In genomic region chr11:26188559-26188958, GRCh38 we compare ENCODE assay signal across 18 cellular contexts.
DNase-seq lines count a peak whose midpoint lies in the region; ATAC-seq, FAIRE-seq and TF ChIP-seq lines count a peak whose summit lies in the region.
"Had no signal": no experiment of that assay in that cellular context is flagged by ENCODE, and none has a peak within 500 bp of the region (broad histone marks: within the 10 kb centered on the region; RNA-seq: fewer than 3 reads in every experiment).

No MANE protein-coding gene starts in this region.

- no peaks in the 10 kb centered on the region for H3K27me3 ChIP-seq in liver (ENCODE audit: control insufficient read depth in 4 of 4, insufficient read depth in 4 of 4, low read length in 3 of 4)
- no peaks in the 10 kb centered on the region for H3K27me3 ChIP-seq in HepG2 (ENCODE audit: control insufficient read depth in 1 of 2, insufficient read depth in 2 of 2, low read length in 2 of 2)
- no peaks in the 10 kb centered on the region for H3K27me3 ChIP-seq in lung (ENCODE audit: control insufficient read depth, insufficient read depth)
- no peaks in the 10 kb centered on the region for H3K27me3 ChIP-seq in MG63
- H3K27me3 ChIP-seq in WERI-Rb-1 (ENCODE audit: insufficient read depth, low read depth, severe bottlenecking) = no peaks in the 10 kb centered on the region
- H3K27me3 ChIP-seq: ascending aorta, colonic mucosa, SJSA1 had no signal

- H3K27ac ChIP-seq in liver (ENCODE audit: low read depth in 1 of 2, low read length in 2 of 2) = no peak overlapping the region
- H3K27ac ChIP-seq in HepG2 (ENCODE audit: extremely low read length, insufficient read depth, low read length) = no peak overlapping the region
- H3K27ac ChIP-seq in lung (ENCODE audit: low read depth in 1 of 2, low read length in 1 of 2) = no peak overlapping the region
- H3K27ac ChIP-seq in WERI-Rb-1 = no peak overlapping the region
- H3K27ac ChIP-seq: ascending aorta, colonic mucosa, SJSA1 had no signal

- H2AFZ ChIP-seq in HepG2 (ENCODE audit: low read length) = no peak overlapping the region

- in situ Hi-C loops in HepG2 (cut with HindIII; ENCODE audit: extremely low pct_ligation_motif_present, low pct_unique_long_range_greater_than_20kb) = no loop called here

- no peak overlapping the region for H3K4me2 ChIP-seq in HepG2 (ENCODE audit: low read depth, low read length)

- no peak for TF ChIP-seq POLR2A in HepG2 (IDR thresholded peaks at IDR 0.05; ENCODE audit: insufficient read depth in 1 of 2, low read depth in 2 of 2, low read length in 2 of 2)

- BruUV-seq in HepG2 (replicated peaks; lab: Mats Ljungman, UMichigan) = no TSS peak

- no peak for DNase-seq in HepG2 (ENCODE audit: low spot score)
- DNase-seq in dedifferentiated amniotic fluid mesenchymal stem cell (ENCODE audit: extremely low spot score) = peak; percentile 35
- DNase-seq in lung (ENCODE audit: low spot score) = no peak
- no peak for DNase-seq in MG63
- no peak for DNase-seq in WERI-Rb-1
- DNase-seq in UCSD-AML1 (lab: John Stamatoyannopoulos, UW; ENCODE audit: unreplicated experiment) = no peak
- DNase-seq: activated gamma-delta T cell treated with Interleukin-2 at 50 U/mL for 16 hours, colonic mucosa, H7, mucosa of descending colon, NCI-H187, NCI-H446 treated with DMSO at 0.1 percent for 48 hours, nucleus accumbens had no signal

- intact Hi-C loops in HepG2 (cut with micrococcal nuclease; ENCODE audit: unreplicated experiment) = no loop called here

- H3K4me3 ChIP-seq in liver (ENCODE audit: low read depth in 1 of 3, low read length in 3 of 3) (no peak overlapping the region), HepG2 (replicated peaks in 1 of 3; ENCODE audit: insufficient read depth in 1 of 3, low read depth in 2 of 3, low read length in 3 of 3) (no peak overlapping the region), lung (no peak overlapping the region), MG63 (no peak overlapping the region), WERI-Rb-1 (ENCODE audit: low read depth, low read length) (no peak overlapping the region)
- H3K4me3 ChIP-seq: ascending aorta, colonic mucosa, mucosa of descending colon, SJSA1 had no signal

- peaks cover 0 to 13% (median 9%) of the 10 kb centered on the region in 4 donors for H3K4me1 ChIP-seq in liver (ENCODE audit: control insufficient read depth in 4 of 4, insufficient read depth in 4 of 4, low read length in 3 of 4)
- H3K4me1 ChIP-seq in HepG2 (ENCODE audit: insufficient read depth, low read length) = peaks cover 6% of the 10 kb centered on the region; the same call in 1 of the 2 replicates
- H3K4me1 ChIP-seq in lung (ENCODE audit: control insufficient read depth in 2 of 2, insufficient read depth in 2 of 2, low read length in 2 of 2) = no peaks in the 10 kb centered on the region
- H3K4me1 ChIP-seq: ascending aorta, colonic mucosa, SJSA1 had no signal

- H3K9me3 ChIP-seq in liver (ENCODE audit: control insufficient read depth in 4 of 4, low read length in 3 of 4) = no peaks in the 10 kb centered on the region
- no peaks in the 10 kb centered on the region for H3K9me3 ChIP-seq in HepG2 (ENCODE audit: low read length)
- H3K9me3 ChIP-seq in lung (ENCODE audit: control insufficient read depth in 2 of 2, insufficient read depth in 1 of 2, low read length in 1 of 2) = no peaks in the 10 kb centered on the region
- H3K9me3 ChIP-seq in MG63 = no peaks in the 10 kb centered on the region
- no peaks in the 10 kb centered on the region for H3K9me3 ChIP-seq in WERI-Rb-1 (ENCODE audit: severe bottlenecking)
- H3K9me3 ChIP-seq: ascending aorta, colonic mucosa, mucosa of descending colon, SJSA1 had no signal

- H3K79me2 ChIP-seq in HepG2 (ENCODE audit: insufficient read depth, low read length) = no peaks in the 10 kb centered on the region

- ATAC-seq in HepG2 (no peak), lung (ENCODE audit: insufficient read depth, low FRiP score) (peak; percentile 19), HG02759 (IDR thresholded peaks at IDR 0.05; ENCODE audit: unreplicated experiment) (no peak)
- ATAC-seq: mucosa of descending colon had no signal

- POLR2A ChIA-PET in HepG2 (lab: Yijun Ruan, JAX) = no interaction called here

- no peak for TF ChIP-seq RAD21 in liver (IDR thresholded peaks at IDR 0.05)
- no peak for TF ChIP-seq RAD21 in HepG2 (CRISPR knock-in tag; IDR thresholded peaks at IDR 0.05)

- TF ChIP-seq EP300 in HepG2 (IDR thresholded peaks at IDR 0.05; ENCODE audit: low read depth in 2 of 2, low read length in 2 of 2) (no peak), HepG2 (CRISPR knock-in tag; IDR thresholded peaks at IDR 0.05; ENCODE audit: borderline replicate concordance) (no peak)

- FAIRE-seq in HepG2 (lab: Jason Lieb, UNC) = no peak
- FAIRE-seq: endothelial cell of umbilical vein had no signal

- H3K9ac ChIP-seq in liver (ENCODE audit: low read depth in 1 of 2, low read length in 2 of 2) = no peak overlapping the region
- H3K9ac ChIP-seq in HepG2 (ENCODE audit: insufficient read depth, low read depth, low read length) = no peak overlapping the region

- H3K36me3 ChIP-seq in liver (ENCODE audit: control insufficient read depth in 4 of 4, insufficient read depth in 3 of 4, low read depth in 1 of 4, low read length in 3 of 4) (no peaks in the 10 kb centered on the region), HepG2 (replicated peaks in 1 of 2; ENCODE audit: control insufficient read depth in 1 of 2, insufficient read depth in 2 of 2, low read length in 2 of 2) (no peaks in the 10 kb centered on the region), lung (ENCODE audit: control insufficient read depth in 2 of 2, insufficient read depth in 2 of 2, low read length in 2 of 2) (no peaks in the 10 kb centered on the region), MG63 (no peaks in the 10 kb centered on the region), WERI-Rb-1 (no peaks in the 10 kb centered on the region)
- H3K36me3 ChIP-seq: ascending aorta, colonic mucosa, SJSA1 had no signal

- CTCF ChIA-PET in HepG2 (lab: Yijun Ruan, JAX; ENCODE audit: low intra/inter-chr PET ratio, low total read pairs) = no interaction called here

- H4K20me1 ChIP-seq in HepG2 (ENCODE audit: insufficient read depth, low read length) = no peaks in the 10 kb centered on the region

- TF ChIP-seq CTCF in liver (IDR thresholded peaks at IDR 0.05; ENCODE audit: low read depth, low read length, missing input control) (no peak), HepG2 (CRISPR knock-in tag; IDR thresholded peaks at IDR 0.05) (no peak), lung (IDR thresholded peaks at IDR 0.05; ENCODE audit: control extremely low read depth, extremely low read depth) (no peak), WERI-Rb-1 (IDR thresholded peaks at IDR 0.05; ENCODE audit: low read depth, low read length) (no peak)

TF ChIP-seq in liver, 16 proteins besides CTCF, POLR2A, EP300 and RAD21:
- peak; percentile 23 for TF ChIP-seq YY1 (IDR thresholded peaks at IDR 0.05)
- TF ChIP-seq FOXA1 (IDR thresholded peaks at IDR 0.05) = no peak
- peak; percentile 37 for TF ChIP-seq TAF1 (conservative IDR thresholded peaks at IDR 0.05)

TF ChIP-seq in HepG2, 621 proteins besides CTCF, POLR2A, EP300 and RAD21 (continues in another document):
- TF ChIP-seq SRY (CRISPR knock-in tag; IDR thresholded peaks at IDR 0.05) (no peak), ATF6 (CRISPR knock-in tag; conservative IDR thresholded peaks at IDR 0.05) (no peak), ZSCAN29 (CRISPR knock-in tag; conservative IDR thresholded peaks at IDR 0.05) (no peak), KAT2B (IDR thresholded peaks at IDR 0.05; ENCODE audit: borderline replicate concordance, low read depth, low read length) (no peak), KDM2A (CRISPR knock-in tag; IDR thresholded peaks at IDR 0.05; ENCODE audit: borderline replicate concordance, low read depth) (no peak), BORCS8-MEF2B (CRISPR knock-in tag; IDR thresholded peaks at IDR 0.05) (no peak), HOMEZ (CRISPR knock-in tag; IDR thresholded peaks at IDR 0.05; ENCODE audit: low read depth) (no peak), ZFP90 (CRISPR knock-in tag; IDR thresholded peaks at IDR 0.05; ENCODE audit: borderline replicate concordance) (no peak)
